ENCODE assay signal across 15 cellular contexts in genomic region chr5:75964008-75964407, GRCh38.
DNase-seq lines count a peak whose midpoint lies in the region; ATAC-seq and TF ChIP-seq lines count a peak whose summit lies in the region.
"Had no signal": no experiment of that assay in that cellular context is flagged by ENCODE, and none has a peak within 500 bp of the region (broad histone marks: within the 10 kb centered on the region; RNA-seq: fewer than 3 reads in every experiment).

No MANE protein-coding gene starts in this region.

- ATAC-seq in GM18868 (IDR thresholded peaks at IDR 0.05; ENCODE audit: unreplicated experiment) (peak; percentile 79), HG02852 (IDR thresholded peaks at IDR 0.05; ENCODE audit: unreplicated experiment) (peak; percentile 86), sciatic nerve (peak; percentile 53)
- ATAC-seq: gastrocnemius medialis, SK-N-SH treated with all-trans-retinoic acid at 6 μM for 48 hours, WTC11 had no signal

- WGBS in GM23248 (ENCODE audit: low coverage in 1 of 2, low lambda C conversion rate in 2 of 2, missing lambda C conversion rate in 2 of 2), 2 experiments, result 48 to 61% methylated on average over 2 of the region's 2 CpGs

- H3K4me3 ChIP-seq in Karpas-422 (ENCODE audit: low read length) (no peak overlapping the region), GM23248 (no peak overlapping the region), brain microvascular endothelial cell (ENCODE audit: low read depth, low read length) (no peak overlapping the region)
- H3K4me3 ChIP-seq: gastrocnemius medialis, stomach had no signal

- no peaks in the 10 kb centered on the region for H3F3A ChIP-seq in GM23248 (ENCODE audit: insufficient read depth)

- DNase-seq in NOMO-1 treated with DMSO at 0.1 percent for 48 hours (lab: John Stamatoyannopoulos, UW; ENCODE audit: unreplicated experiment) (peak; percentile 69), sciatic nerve (ENCODE audit: low spot score) (no peak), UCSD-AML1 (lab: John Stamatoyannopoulos, UW; ENCODE audit: unreplicated experiment) (no peak), Karpas-422 (no peak), GM23248 (no peak), brain microvascular endothelial cell (no peak)
- DNase-seq: EL, gastrocnemius medialis, NCI-H2171 treated with DMSO at 0.1 percent for 48 hours, stomach had no signal

- H3K4me2 ChIP-seq in Karpas-422 (ENCODE audit: low read depth, low read length, poor library complexity, severe bottlenecking), result no peak overlapping the region
- H3K4me2 ChIP-seq in GM23248 (ENCODE audit: unreplicated experiment), result no peak overlapping the region

- TF ChIP-seq CTCF in brain microvascular endothelial cell (IDR thresholded peaks at IDR 0.05; ENCODE audit: low read depth, low read length, missing control alignments), result no peak

- H3K27ac ChIP-seq in Karpas-422 (ENCODE audit: low read length), result no peak overlapping the region
- no peak overlapping the region for H3K27ac ChIP-seq in GM23248
- no peak overlapping the region for H3K27ac ChIP-seq in brain microvascular endothelial cell
- H3K27ac ChIP-seq: gastrocnemius medialis, neutrophil, stomach had no signal

- H4K20me1 ChIP-seq in Karpas-422 (ENCODE audit: insufficient read depth, low read depth, low read length) (no peaks in the 10 kb centered on the region), GM23248 (ENCODE audit: insufficient read depth) (no peaks in the 10 kb centered on the region)

- H3K79me2 ChIP-seq in Karpas-422 (ENCODE audit: low read length), result no peaks in the 10 kb centered on the region
- no peaks in the 10 kb centered on the region for H3K79me2 ChIP-seq in GM23248 (ENCODE audit: insufficient read depth)

- intact Hi-C loops in sciatic nerve (cut with DNase I), result no loop called here

- H3K9me2 ChIP-seq in Karpas-422 (replicated peaks; ENCODE audit: insufficient read depth, low read length), result no peaks in the 10 kb centered on the region
- H3K9me2 ChIP-seq in GM23248 (ENCODE audit: insufficient read depth), result no peaks in the 10 kb centered on the region

- H3K27me3 ChIP-seq in Karpas-422 (ENCODE audit: low read length) (no peaks in the 10 kb centered on the region), GM23248 (replicated peaks; ENCODE audit: insufficient read depth) (no peaks in the 10 kb centered on the region), brain microvascular endothelial cell (replicated peaks) (no peaks in the 10 kb centered on the region)
- H3K27me3 ChIP-seq: gastrocnemius medialis, stomach had no signal

- in situ Hi-C loops in GM23248 (cut with MboI), result no loop called here
- in situ Hi-C loops in brain microvascular endothelial cell (cut with HindIII; ENCODE audit: low pct_ligation_motif_present, low sequenced_read_pairs), result no loop called here

- no peak overlapping the region for H3K9ac ChIP-seq in Karpas-422 (ENCODE audit: low read length)
- H3K9ac ChIP-seq in GM23248, result no peak overlapping the region

- H3K36me3 ChIP-seq in Karpas-422 (ENCODE audit: insufficient read depth, low read length) (no peaks in the 10 kb centered on the region), GM23248 (ENCODE audit: low read depth) (no peaks in the 10 kb centered on the region), brain microvascular endothelial cell (replicated peaks) (no peaks in the 10 kb centered on the region)
- H3K36me3 ChIP-seq: gastrocnemius medialis, neutrophil, stomach had no signal

- H3K9me3 ChIP-seq in Karpas-422 (ENCODE audit: low read length) (no peaks in the 10 kb centered on the region), GM23248 (ENCODE audit: low read depth) (no peaks in the 10 kb centered on the region)
- H3K9me3 ChIP-seq: gastrocnemius medialis, neutrophil had no signal

- H2AFZ ChIP-seq in Karpas-422 (ENCODE audit: low read length), result no peak overlapping the region
- no peak overlapping the region for H2AFZ ChIP-seq in GM23248

- H3K4me1 ChIP-seq in Karpas-422 (ENCODE audit: low read length) (peaks cover 3% of the 10 kb centered on the region; the same call in 1 of the 2 replicates), GM23248 (ENCODE audit: insufficient read depth) (no peaks in the 10 kb centered on the region)
- H3K4me1 ChIP-seq: gastrocnemius medialis, stomach had no signal
